ENCODE assay signal across 8 cellular contexts in genomic region chr4:121192500-121192899, GRCh38. TPM values are rescaled to one million over a fixed set of nuclear protein-coding genes. Genes with fewer than 3 reads are reported as not detected.
A peak's percentile ranks its signal among the peaks of the same experiment; 100 is the strongest.
DNase-seq lines count a peak whose midpoint lies in the region; ATAC-seq and TF ChIP-seq lines count a peak whose summit lies in the region.

No MANE protein-coding gene starts in this region.

- H3K4me3 ChIP-seq in NB4 (ENCODE audit: low read depth, low read length): no peak overlapping the region
- H3K4me3 ChIP-seq in WI38 (ENCODE audit: low read depth, low read length): no peak overlapping the region
- H3K4me3 ChIP-seq in gastrocnemius medialis: peak overlapping the region in 1 of 4 donors; percentile 28

- H3K27ac ChIP-seq in C4-2B: no peak overlapping the region
- no peak overlapping the region for H3K27ac ChIP-seq in gastrocnemius medialis

- in situ Hi-C loops in gastrocnemius medialis (cut with MboI; ENCODE audit: low sequenced_read_pairs in 4 of 4): loop anchor here in 2 of 4 donors (10.0 to 25.0 kb wide), 2 partner anchors 62 to 545 kb away; no protein-coding TSS in a partner anchor

- peak; percentile 54 for DNase-seq in NB4 (ENCODE audit: low read depth)
- peak; percentile 19 for DNase-seq in foreskin melanocyte
- DNase-seq in gastrocnemius medialis: no peak
- DNase-seq in activated CD4-positive, alpha-beta T cell treated with anti-CD3 and anti-CD28 coated beads, Interleukin-2, amount 50 U/mL, for 4 hours: no peak

- no peak for TF ChIP-seq POLR2A in NB4 (IDR thresholded peaks at IDR 0.05; ENCODE audit: extremely low read depth, insufficient read length)
- no peak for TF ChIP-seq POLR2A in gastrocnemius medialis (IDR thresholded peaks at IDR 0.05)

- intact Hi-C loops in gastrocnemius medialis (cut with DNase I; ENCODE audit: low total_unique reads): loop anchor here (1.0 to 5.0 kb wide), 2 partner anchors 60 to 535 kb away; no protein-coding TSS in a partner anchor

- H3K9me3 ChIP-seq in gastrocnemius medialis: no peaks in the 10 kb centered on the region

- no peak for ATAC-seq in gastrocnemius medialis
- ATAC-seq in GM21515 (IDR thresholded peaks at IDR 0.05; ENCODE audit: unreplicated experiment): no peak

- TF ChIP-seq CTCF in C4-2B (conservative IDR thresholded peaks at IDR 0.05) (peak; percentile 85), GM12874 (IDR thresholded peaks at IDR 0.05; ENCODE audit: insufficient read depth, low read depth, low read length) (peak; percentile 61), NB4 (IDR thresholded peaks at IDR 0.05; ENCODE audit: low read depth, low read length) (peak; percentile 64), WI38 (IDR thresholded peaks at IDR 0.05; ENCODE audit: low read depth, low read length) (peak; percentile 57), gastrocnemius medialis (IDR thresholded peaks at IDR 0.05 in 4 of 5, conservative IDR thresholded peaks at IDR 0.05 in 1 of 5) (peak in 4 of 5 experiments; percentile 30 to 61 (median 44))

- H3K27me3 ChIP-seq in gastrocnemius medialis: no peaks in the 10 kb centered on the region

- no peaks in the 10 kb centered on the region for H3K36me3 ChIP-seq in gastrocnemius medialis

- no peaks in the 10 kb centered on the region for H3K4me1 ChIP-seq in gastrocnemius medialis

RNA-seq across cellular contexts. Expression of gene TNIP3, which starts 28.4 kb away (rescaled TPM):
- total RNA-seq in gastrocnemius medialis: not detected

Comparison
In these comparisons a context has a peak if more than half of its experiments do, and no peak if none do; other contexts are left out.
1. DNase-seq: peak in NB4 (single experiment) and foreskin melanocyte (single experiment); none in gastrocnemius medialis (0 of 2) and activated CD4-positive, alpha-beta T cell treated with anti-CD3 and anti-CD28 coated beads, Interleukin-2, amount 50 U/mL, for 4 hours (0 of 2).
2. Peak in every context shown above with its lines, with median percentiles within 50 percentile points of each other: CTCF ChIP-seq.